Comparison of ENCODE assay signal across 21 cellular contexts in genomic region chr2:128799736-128800135, GRCh38.
"Had no signal": no experiment of that assay in that cellular context is flagged by ENCODE, and none has a peak within 500 bp of the region (broad histone marks: within the 10 kb centered on the region; RNA-seq: fewer than 3 reads in every experiment).

No MANE protein-coding gene starts in this region.

- H3K9me3 ChIP-seq: neutrophil, pancreas, stomach, suprapubic skin, transverse colon, uterus had no signal

- H3K4me1 ChIP-seq: pancreas, stomach, transverse colon, uterus had no signal

- H3K27ac ChIP-seq: neutrophil, pancreas, stomach, suprapubic skin, transverse colon, uterus had no signal

- DNase-seq: activated CD4-positive, alpha-beta T cell treated with anti-CD3 and anti-CD28 coated beads for 1 hour; activated gamma-delta T cell treated with Interleukin-2 at 50 U/mL for 16 hours; aorta; central memory CD4-positive, alpha-beta T cell; dermis blood vessel endothelial cell; effector memory CD8-positive, alpha-beta T cell; foreskin melanocyte; glutamatergic neuron; hippocampal formation; stimulated activated CD4-positive, alpha-beta T cell treated with anti-CD3 and anti-CD28 coated beads, Interleukin-15, amount 100 ng/mL, for 24 hours; stomach; T-helper 9 cell; transverse colon; uterus had no signal

- H3K4me3 ChIP-seq: pancreas, smooth muscle cell, stomach, suprapubic skin, transverse colon, uterus had no signal

- H3K36me3 ChIP-seq: neutrophil, pancreas, stomach, suprapubic skin, transverse colon, uterus had no signal

- FAIRE-seq: endothelial cell of umbilical vein, pancreas had no signal

- ATAC-seq: effector memory CD8-positive, alpha-beta T cell; pancreas; sciatic nerve; stimulated activated memory B cell treated with anti-CD40 and anti-IgM and Interleukin-4, amounts not matched to agents 10 μg/mL and 1 μg/mL and 100 μg/mL, for 72 hours had no signal

- H3K27me3 ChIP-seq: neutrophil, pancreas, stomach, suprapubic skin, transverse colon, uterus had no signal
